10 cellular contexts compared by ENCODE assay signal in the genomic region with DNA sequence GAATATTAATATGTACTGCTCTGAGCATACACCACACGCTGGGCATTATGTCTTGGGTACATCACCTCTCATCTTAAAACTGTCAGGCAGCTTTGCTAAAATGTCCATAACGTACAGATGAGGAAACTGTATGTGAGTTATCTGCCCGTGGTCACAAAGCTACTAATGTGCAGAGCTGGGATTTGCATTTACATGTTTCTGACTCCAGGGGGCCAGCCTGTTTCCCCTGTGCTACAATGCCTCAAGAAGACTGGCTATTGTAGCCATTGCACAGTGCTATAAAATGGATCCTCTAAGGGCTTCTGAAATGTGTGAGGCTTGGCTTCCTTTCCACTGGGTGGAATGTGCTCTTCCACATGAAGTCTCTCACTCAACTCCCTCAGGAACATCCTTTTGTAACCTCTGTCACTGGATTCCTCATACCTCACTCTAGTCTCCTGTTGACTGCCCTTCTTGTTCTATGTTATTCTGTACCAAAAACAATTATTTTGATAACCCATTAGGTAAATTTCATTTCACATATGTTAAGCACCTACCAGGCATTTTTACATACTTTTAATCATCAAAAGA.
DNase-seq lines count a peak whose midpoint lies in the region; ATAC-seq and TF ChIP-seq lines count a peak whose summit lies in the region.
"Had no signal": no experiment of that assay in that cellular context is flagged by ENCODE, and none has a peak within 500 bp of the region (broad histone marks: within the 10 kb centered on the region; RNA-seq: fewer than 3 reads in every experiment).

No MANE protein-coding gene starts in this region.

- POLR2A ChIA-PET in PC-9 (lab: Charles Lee; ENCODE audit: unreplicated experiment), result no interaction called here

- H4K20me1 ChIP-seq in DND-41 (ENCODE audit: insufficient read depth, low read length) (no peaks in the 10 kb centered on the region), PC-9 (ENCODE audit: insufficient read depth) (no peaks in the 10 kb centered on the region)

- H3K9ac ChIP-seq in DND-41 (ENCODE audit: low read depth, low read length), result no peak overlapping the region

- H3K4me1 ChIP-seq in DND-41 (ENCODE audit: insufficient read depth, low read length), result no peaks in the 10 kb centered on the region
- no peaks in the 10 kb centered on the region for H3K4me1 ChIP-seq in PC-9 (replicated peaks; ENCODE audit: insufficient read depth)

- no peak overlapping the region for H3K4me3 ChIP-seq in DND-41 (ENCODE audit: low read depth in 1 of 2, low read length in 2 of 2)
- no peak overlapping the region for H3K4me3 ChIP-seq in PC-9

- no peaks in the 10 kb centered on the region for H3F3A ChIP-seq in PC-9 (ENCODE audit: insufficient read depth, low read depth)

- intact Hi-C loops in PC-9 (cut with micrococcal nuclease; ENCODE audit: unreplicated experiment), result no loop called here

- no peak overlapping the region for H3K4me2 ChIP-seq in DND-41 (ENCODE audit: insufficient read depth, low read length)
- H3K4me2 ChIP-seq in PC-9, result no peak overlapping the region

- DNase-seq in DND-41 (no peak), HCEC 1CT (peak; percentile 30), PC-9 (no peak), foreskin melanocyte (peak; percentile 3), cortex of kidney (lab: John Stamatoyannopoulos, UW) (no peak), NCI-H2081 treated with DMSO at 0.1 percent for 48 hours (lab: John Stamatoyannopoulos, UW) (no peak), DMS79 (lab: John Stamatoyannopoulos, UW) (no peak)
- DNase-seq: stimulated activated naive CD8-positive, alpha-beta T cell treated with anti-CD3 and anti-CD28 coated beads, Interleukin-15, Interleukin-2, amounts not matched to agents 100 U/mL and 50 U/mL, for 24 hours had no signal

- H3K79me2 ChIP-seq in DND-41 (ENCODE audit: insufficient read depth, low read length) (no peaks in the 10 kb centered on the region), PC-9 (ENCODE audit: low read depth) (no peaks in the 10 kb centered on the region)

- H3K27ac ChIP-seq in DND-41 (ENCODE audit: low read length) (no peak overlapping the region), PC-9 (no peak overlapping the region)
- H3K27ac ChIP-seq: epithelial cell of prostate had no signal

- BruUV-seq in PC-9 (replicated peaks; lab: Mats Ljungman, UMichigan), result no TSS peak

- ATAC-seq in DND-41 (ENCODE audit: insufficient read depth, low read depth) (peak; percentile 63; the same call in 2 of the 3 replicates), GM21447 (IDR thresholded peaks at IDR 0.05; ENCODE audit: unreplicated experiment) (no peak)
- ATAC-seq: stimulated activated naive CD8-positive, alpha-beta T cell treated with anti-CD3 and anti-CD28 coated beads, Interleukin-15, Interleukin-2, amounts not matched to agents 100 U/mL and 50 U/mL, for 24 hours had no signal

- no peaks in the 10 kb centered on the region for H3K27me3 ChIP-seq in DND-41 (ENCODE audit: insufficient read depth, low read length, poor library complexity)
- no peaks in the 10 kb centered on the region for H3K27me3 ChIP-seq in PC-9 (ENCODE audit: insufficient read depth, low read depth)

- CTCF ChIA-PET in PC-9 (lab: Charles Lee), result no interaction called here

- H3K36me3 ChIP-seq in DND-41 (ENCODE audit: insufficient read depth, low read length) (no peaks in the 10 kb centered on the region), PC-9 (ENCODE audit: low read depth) (no peaks in the 10 kb centered on the region)

- TF ChIP-seq CTCF in DND-41 (IDR thresholded peaks at IDR 0.05; ENCODE audit: borderline replicate concordance, extremely low read depth, low read length, poor library complexity, severe bottlenecking) (peak; percentile 45), PC-9 (conservative IDR thresholded peaks at IDR 0.05) (peak; percentile 39; the same call in 1 of the 2 replicates)

- H3K9me3 ChIP-seq in DND-41 (ENCODE audit: insufficient read depth, low read length, severe bottlenecking) (no peaks in the 10 kb centered on the region), PC-9 (ENCODE audit: insufficient read depth, low read depth) (no peaks in the 10 kb centered on the region)

- H2AFZ ChIP-seq in DND-41 (ENCODE audit: low read depth, low read length) (no peak overlapping the region), PC-9 (no peak overlapping the region)

- H3K9me2 ChIP-seq in PC-9 (ENCODE audit: insufficient read depth), result no peaks in the 10 kb centered on the region

Comparison
In these comparisons a context has a peak if more than half of its experiments do, and no peak if none do; other contexts are left out.
1. DNase-seq: peak in HCEC 1CT (single experiment) and foreskin melanocyte (single experiment); none in DND-41 (single experiment), PC-9 (0 of 2), cortex of kidney (single experiment), NCI-H2081 treated with DMSO at 0.1 percent for 48 hours (single experiment) and DMS79 (single experiment).